ENCODE assay signal across 5 cellular contexts in genomic region chr9:96950539-96950938, GRCh38. TPM values are rescaled to one million over a fixed set of nuclear protein-coding genes. Genes with fewer than 3 reads are reported as not detected.
"Had no signal": no experiment of that assay in that cellular context is flagged by ENCODE, and none has a peak within 500 bp of the region (broad histone marks: within the 10 kb centered on the region; RNA-seq: fewer than 3 reads in every experiment).

No MANE protein-coding gene starts in this region.

RNA-seq across cellular contexts. Expression of gene NUTM2G, which starts 21.9 kb away (rescaled TPM):
- total RNA-seq: M059J, PC-3, Peyer's patch, Right ventricle myocardium inferior, SK-MEL-5 had no signal
